Comparison of ENCODE assay signal across 14 cellular contexts in genomic region chr18:76963951-76964350, GRCh38.
DNase-seq lines count a peak whose midpoint lies in the region; ATAC-seq and TF ChIP-seq lines count a peak whose summit lies in the region.
"Had no signal": no experiment of that assay in that cellular context is flagged by ENCODE, and none has a peak within 500 bp of the region (broad histone marks: within the 10 kb centered on the region; RNA-seq: fewer than 3 reads in every experiment).

No MANE protein-coding gene starts in this region.

- no peaks in the 10 kb centered on the region for H3K27me3 Mint-ChIP-seq in CD4-positive, CD25-positive, alpha-beta regulatory T cell
- no peaks in the 10 kb centered on the region for H3K27me3 Mint-ChIP-seq in T-helper 17 cell

- peaks cover 25 to 42% (median 30%) of the 10 kb centered on the region in 4 donors for H3K4me1 Mint-ChIP-seq in CD4-positive, CD25-positive, alpha-beta regulatory T cell
- peaks cover 24% of the 10 kb centered on the region for H3K4me1 Mint-ChIP-seq in T-helper 17 cell

- no peak for ATAC-seq in CD4-positive, CD25-positive, alpha-beta regulatory T cell (ENCODE audit: low read depth in 2 of 2)
- ATAC-seq in GM18861 (IDR thresholded peaks at IDR 0.05; ENCODE audit: unreplicated experiment), result peak; percentile 60
- peak; percentile 48 for ATAC-seq in HG02798 (IDR thresholded peaks at IDR 0.05; ENCODE audit: poor library complexity, unreplicated experiment)
- ATAC-seq in T-helper 17 cell, result no peak
- ATAC-seq: left ventricle myocardium superior had no signal

- H3K4me3 Mint-ChIP-seq in CD4-positive, CD25-positive, alpha-beta regulatory T cell, result peak overlapping the region; percentile 3 to 81 (median 14)
- H3K4me3 Mint-ChIP-seq in T-helper 17 cell, result peak overlapping the region; percentile 34
- H3K4me3 Mint-ChIP-seq: endodermal cell had no signal

- peaks cover 40% of the 10 kb centered on the region for H3K36me3 ChIP-seq in CD4-positive, CD25-positive, alpha-beta regulatory T cell (ENCODE audit: control insufficient read depth, insufficient read depth, low read length)
- peaks cover 0 to 16% of the 10 kb centered on the region in 2 donors for H3K36me3 ChIP-seq in adrenal gland (replicated peaks in 1 of 2)
- H3K36me3 ChIP-seq: uterus had no signal

- H3K9me3 Mint-ChIP-seq in CD4-positive, CD25-positive, alpha-beta regulatory T cell, result peaks cover 0 to 2% (median 0%) of the 10 kb centered on the region in 7 donors

- no peak for TF ChIP-seq POLR2A in adrenal gland (IDR thresholded peaks at IDR 0.05)

- no peaks in the 10 kb centered on the region for H3K9me3 ChIP-seq in CD4-positive, CD25-positive, alpha-beta regulatory T cell (ENCODE audit: control insufficient read depth in 2 of 2, low read length in 2 of 2)
- H3K9me3 ChIP-seq in T-helper 17 cell (ENCODE audit: control insufficient read depth, low read length, poor library complexity, severe bottlenecking) (no peaks in the 10 kb centered on the region), adrenal gland (replicated peaks in 1 of 3) (no peaks in the 10 kb centered on the region)
- H3K9me3 ChIP-seq: uterus had no signal

- no peak overlapping the region for H3K27ac ChIP-seq in CD4-positive, CD25-positive, alpha-beta regulatory T cell (ENCODE audit: insufficient read depth, low read length, poor library complexity, severe bottlenecking)
- H3K27ac ChIP-seq in dorsolateral prefrontal cortex, result no peak overlapping the region
- H3K27ac ChIP-seq in adrenal gland, result no peak overlapping the region
- H3K27ac ChIP-seq: uterus had no signal

- H3K27me3 ChIP-seq in CD4-positive, CD25-positive, alpha-beta regulatory T cell (ENCODE audit: control insufficient read depth, insufficient read depth, low read length), result no peaks in the 10 kb centered on the region
- H3K27me3 ChIP-seq in dorsolateral prefrontal cortex (no peaks in the 10 kb centered on the region), adrenal gland (no peaks in the 10 kb centered on the region)
- H3K27me3 ChIP-seq: uterus had no signal

- intact Hi-C loops in dorsolateral prefrontal cortex (cut with DNase I), result no loop called here
- intact Hi-C loops in adrenal gland (cut with DNase I), result no loop called here

- TF ChIP-seq CTCF in dorsolateral prefrontal cortex (IDR thresholded peaks at IDR 0.05 in 54 of 56, conservative IDR thresholded peaks at IDR 0.05 in 2 of 56; ENCODE audit: low read depth in 1 of 56, partially characterized antibody in 56 of 56) (no peak), adrenal gland (IDR thresholded peaks at IDR 0.05) (no peak)

- H3K36me3 Mint-ChIP-seq in CD4-positive, CD25-positive, alpha-beta regulatory T cell, result peaks cover 53% of the 10 kb centered on the region
- peaks cover 18% of the 10 kb centered on the region for H3K36me3 Mint-ChIP-seq in T-helper 17 cell (ENCODE audit: low read depth)

- WGBS in adrenal gland, 4 donors, result 82 to 93% (median 90%) methylated on average over 2 of the region's 2 CpGs

- H3K27ac Mint-ChIP-seq in CD4-positive, CD25-positive, alpha-beta regulatory T cell, result peak overlapping the region; percentile 7 to 58 (median 29)
- H3K27ac Mint-ChIP-seq in T-helper 17 cell, result peak overlapping the region; percentile 48
- H3K27ac Mint-ChIP-seq: endodermal cell had no signal

- peak overlapping the region; percentile 47 for H3K4me3 ChIP-seq in CD4-positive, CD25-positive, alpha-beta regulatory T cell (ENCODE audit: low read depth, low read length)
- H3K4me3 ChIP-seq in dorsolateral prefrontal cortex (no peak overlapping the region), adrenal gland (no peak overlapping the region)
- H3K4me3 ChIP-seq: smooth muscle cell, uterus had no signal

- DNase-seq in CD4-positive, CD25-positive, alpha-beta regulatory T cell, result peak in 2 of 3 donors; percentile 17 to 54
- no peak for DNase-seq in T-helper 17 cell
- DNase-seq in dorsolateral prefrontal cortex, result no peak
- no peak for DNase-seq in dedifferentiated amniotic fluid mesenchymal stem cell (ENCODE audit: extremely low spot score)
- DNase-seq in adrenal gland, result no peak
- DNase-seq in stimulated activated CD4-positive, alpha-beta T cell treated with anti-CD3 and anti-CD28 coated beads, Interleukin-15, amount 100 ng/mL, for 24 hours, result no peak
- DNase-seq: endodermal cell, KBM-7, left ventricle myocardium superior, NCI-H2107, uterus had no signal

- peaks cover 11% of the 10 kb centered on the region for H3K4me1 ChIP-seq in CD4-positive, CD25-positive, alpha-beta regulatory T cell (ENCODE audit: control insufficient read depth, insufficient read depth, low read length, poor library complexity, severe bottlenecking)
- no peaks in the 10 kb centered on the region for H3K4me1 ChIP-seq in adrenal gland (replicated peaks in 1 of 2)
- H3K4me1 ChIP-seq: uterus had no signal

Comparison
In these comparisons a context has a peak if more than half of its experiments do, and no peak if none do; other contexts are left out.
1. ATAC-seq: peak in GM18861 (single experiment) and HG02798 (single experiment); none in CD4-positive, CD25-positive, alpha-beta regulatory T cell (0 of 2) and T-helper 17 cell (single experiment).
2. DNase-seq: peak in CD4-positive, CD25-positive, alpha-beta regulatory T cell (2 of 3); none in T-helper 17 cell (0 of 3), dorsolateral prefrontal cortex (0 of 10), dedifferentiated amniotic fluid mesenchymal stem cell (single experiment), adrenal gland (0 of 7) and stimulated activated CD4-positive, alpha-beta T cell treated with anti-CD3 and anti-CD28 coated beads, Interleukin-15, amount 100 ng/mL, for 24 hours (single experiment).